ENCODE assay signal across 1 cellular context in the genomic region with DNA sequence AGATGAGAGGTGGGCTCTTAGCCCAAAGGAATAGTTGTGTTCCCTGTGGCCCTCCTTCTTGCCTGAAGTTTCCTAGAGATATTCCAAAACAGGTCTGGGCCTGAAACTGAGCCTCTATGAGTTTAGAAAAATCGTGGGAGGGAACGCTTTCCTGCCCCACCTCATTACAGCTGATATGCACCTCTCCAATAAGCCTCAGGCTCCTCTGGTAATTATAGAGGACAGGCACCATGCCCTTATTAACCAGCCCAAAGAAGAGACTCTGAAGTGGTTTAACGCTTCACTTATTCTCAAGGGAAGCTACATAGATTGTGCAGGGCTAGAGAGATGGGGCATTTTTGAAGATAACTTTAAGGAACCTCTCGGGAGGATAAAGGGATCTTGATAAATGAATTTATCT.
TF ChIP-seq lines count a peak whose summit lies in the region.

No MANE protein-coding gene starts in this region.

TF ChIP-seq in HEK293, 187 proteins besides CTCF, POLR2A, EP300 and RAD21:
- TF ChIP-seq BCL11B (tag by site-specific recombination; IDR thresholded peaks at IDR 0.05; ENCODE audit: low read depth) (no peak), SP7 (tag by site-specific recombination; IDR thresholded peaks at IDR 0.05) (peak; percentile 96)
- TF ChIP-seq, protein P1, sequence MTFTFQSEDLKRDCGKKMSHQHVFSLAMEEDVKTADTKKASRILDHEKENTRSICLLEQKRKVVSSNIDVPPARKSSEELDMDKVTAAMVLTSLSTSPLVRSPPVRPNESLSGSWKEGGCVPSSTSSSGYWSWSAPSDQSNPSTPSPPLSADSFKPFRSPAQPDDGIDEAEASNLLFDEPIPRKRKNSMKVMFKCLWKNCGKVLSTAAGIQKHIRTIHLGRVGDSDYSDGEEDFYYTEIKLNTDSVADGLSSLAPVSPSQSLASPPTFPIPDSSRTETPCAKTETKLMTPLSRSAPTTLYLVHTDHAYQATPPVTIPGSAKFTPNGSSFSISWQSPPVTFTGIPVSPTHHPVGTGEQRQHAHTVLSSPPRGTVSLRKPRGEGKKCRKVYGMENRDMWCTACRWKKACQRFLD (tag by site-specific recombination; IDR thresholded peaks at IDR 0.05) = no peak
- TF ChIP-seq, protein P2, sequence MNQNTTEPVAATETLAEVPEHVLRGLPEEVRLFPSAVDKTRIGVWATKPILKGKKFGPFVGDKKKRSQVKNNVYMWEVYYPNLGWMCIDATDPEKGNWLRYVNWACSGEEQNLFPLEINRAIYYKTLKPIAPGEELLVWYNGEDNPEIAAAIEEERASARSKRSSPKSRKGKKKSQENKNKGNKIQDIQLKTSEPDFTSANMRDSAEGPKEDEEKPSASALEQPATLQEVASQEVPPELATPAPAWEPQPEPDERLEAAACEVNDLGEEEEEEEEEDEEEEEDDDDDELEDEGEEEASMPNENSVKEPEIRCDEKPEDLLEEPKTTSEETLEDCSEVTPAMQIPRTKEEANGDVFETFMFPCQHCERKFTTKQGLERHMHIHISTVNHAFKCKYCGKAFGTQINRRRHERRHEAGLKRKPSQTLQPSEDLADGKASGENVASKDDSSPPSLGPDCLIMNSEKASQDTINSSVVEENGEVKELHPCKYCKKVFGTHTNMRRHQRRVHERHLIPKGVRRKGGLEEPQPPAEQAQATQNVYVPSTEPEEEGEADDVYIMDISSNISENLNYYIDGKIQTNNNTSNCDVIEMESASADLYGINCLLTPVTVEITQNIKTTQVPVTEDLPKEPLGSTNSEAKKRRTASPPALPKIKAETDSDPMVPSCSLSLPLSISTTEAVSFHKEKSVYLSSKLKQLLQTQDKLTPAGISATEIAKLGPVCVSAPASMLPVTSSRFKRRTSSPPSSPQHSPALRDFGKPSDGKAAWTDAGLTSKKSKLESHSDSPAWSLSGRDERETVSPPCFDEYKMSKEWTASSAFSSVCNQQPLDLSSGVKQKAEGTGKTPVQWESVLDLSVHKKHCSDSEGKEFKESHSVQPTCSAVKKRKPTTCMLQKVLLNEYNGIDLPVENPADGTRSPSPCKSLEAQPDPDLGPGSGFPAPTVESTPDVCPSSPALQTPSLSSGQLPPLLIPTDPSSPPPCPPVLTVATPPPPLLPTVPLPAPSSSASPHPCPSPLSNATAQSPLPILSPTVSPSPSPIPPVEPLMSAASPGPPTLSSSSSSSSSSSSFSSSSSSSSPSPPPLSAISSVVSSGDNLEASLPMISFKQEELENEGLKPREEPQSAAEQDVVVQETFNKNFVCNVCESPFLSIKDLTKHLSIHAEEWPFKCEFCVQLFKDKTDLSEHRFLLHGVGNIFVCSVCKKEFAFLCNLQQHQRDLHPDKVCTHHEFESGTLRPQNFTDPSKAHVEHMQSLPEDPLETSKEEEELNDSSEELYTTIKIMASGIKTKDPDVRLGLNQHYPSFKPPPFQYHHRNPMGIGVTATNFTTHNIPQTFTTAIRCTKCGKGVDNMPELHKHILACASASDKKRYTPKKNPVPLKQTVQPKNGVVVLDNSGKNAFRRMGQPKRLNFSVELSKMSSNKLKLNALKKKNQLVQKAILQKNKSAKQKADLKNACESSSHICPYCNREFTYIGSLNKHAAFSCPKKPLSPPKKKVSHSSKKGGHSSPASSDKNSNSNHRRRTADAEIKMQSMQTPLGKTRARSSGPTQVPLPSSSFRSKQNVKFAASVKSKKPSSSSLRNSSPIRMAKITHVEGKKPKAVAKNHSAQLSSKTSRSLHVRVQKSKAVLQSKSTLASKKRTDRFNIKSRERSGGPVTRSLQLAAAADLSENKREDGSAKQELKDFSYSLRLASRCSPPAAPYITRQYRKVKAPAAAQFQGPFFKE (tag by site-specific recombination; IDR thresholded peaks at IDR 0.05; ENCODE audit: borderline replicate concordance) = no peak
TF ChIP-seq in HEK293: peak in this region for 1.
